Comparison of ENCODE assay signal across 24 cellular contexts in the genomic region with DNA sequence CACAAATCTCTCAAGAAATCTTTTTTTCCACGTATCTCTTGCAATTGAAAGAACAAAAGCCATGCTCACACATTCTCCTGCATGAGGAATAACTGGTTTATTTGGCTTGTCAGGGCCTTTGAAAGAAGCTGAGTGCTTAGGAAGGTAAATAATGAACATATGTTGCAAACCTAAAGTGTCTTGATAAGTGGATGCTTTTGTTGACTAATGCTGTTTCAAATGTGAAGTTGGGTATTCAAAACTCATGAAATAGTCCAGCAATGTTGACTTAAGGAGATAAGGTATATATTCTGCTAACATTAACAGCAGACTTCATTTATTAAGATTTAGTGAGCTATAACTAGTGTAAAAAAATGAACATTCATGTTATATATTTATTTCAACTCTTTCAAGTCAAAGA.
DNase-seq lines count a peak whose midpoint lies in the region; ATAC-seq, FAIRE-seq and TF ChIP-seq lines count a peak whose summit lies in the region.
"Had no signal": no experiment of that assay in that cellular context is flagged by ENCODE, and none has a peak within 500 bp of the region (broad histone marks: within the 10 kb centered on the region; RNA-seq: fewer than 3 reads in every experiment).

No MANE protein-coding gene starts in this region.

- TF ChIP-seq POLR2A in H54 (IDR thresholded peaks at IDR 0.05; ENCODE audit: low read depth, low read length), result no peak

- H3K36me3 ChIP-seq in left lung, result no peaks in the 10 kb centered on the region
- H3K36me3 ChIP-seq: ascending aorta, uterus had no signal

- TF ChIP-seq CTCF in left lung (IDR thresholded peaks at IDR 0.05), result no peak

- no peaks in the 10 kb centered on the region for H3K4me1 ChIP-seq in left lung
- H3K4me1 ChIP-seq: ascending aorta, uterus had no signal

- no peaks in the 10 kb centered on the region for H3K9me3 ChIP-seq in left lung
- H3K9me3 ChIP-seq: ascending aorta, uterus had no signal

- H3K27ac ChIP-seq in left lung, result no peak overlapping the region
- H3K27ac ChIP-seq: ascending aorta, KMS-11, uterus had no signal

- DNase-seq in H54 (ENCODE audit: insufficient read length, low spot score) (no peak), NCI-H1417 treated with DMSO at 0.1 percent for 48 hours (lab: John Stamatoyannopoulos, UW) (peak; percentile 83), NCI-H748 treated with DMSO at 0.1 percent for 48 hours (lab: John Stamatoyannopoulos, UW) (peak; percentile 81), left lung (no peak), NCI-H1436 (lab: John Stamatoyannopoulos, UW) (no peak), OCI-M2 (lab: John Stamatoyannopoulos, UW; ENCODE audit: unreplicated experiment) (no peak), NAMALWA (ENCODE audit: low spot score) (no peak)
- DNase-seq: activated CD4-positive, alpha-beta T cell treated with anti-CD3 and anti-CD28 coated beads, Interleukin-2, amount 50 U/mL, for 4 hours; activated naive CD4-positive, alpha-beta T cell; activated T-cell treated with anti-CD3 and anti-CD28 coated beads for 4 hours; CD8-positive, alpha-beta T cell; EL; HCEC 1CT; hypothalamus; NCI-H1436 treated with DMSO at 0.1 percent for 48 hours; NCI-H526 treated with DMSO at 0.1 percent for 48 hours; nephron progenitor cell; stimulated activated CD4-positive, alpha-beta T cell treated with anti-CD3 and anti-CD28 coated beads, Interleukin-4, amount 100 ng/mL, for 4 hours; SW 1271; uterus had no signal

- no peak overlapping the region for H3K4me3 ChIP-seq in left lung
- H3K4me3 ChIP-seq: ascending aorta, smooth muscle cell, uterus had no signal

- peak; percentile 65 for FAIRE-seq in H54 (lab: Jason Lieb, UNC)
- FAIRE-seq: RCC 7860 had no signal

- ATAC-seq in left lung, result peak; percentile 74
- ATAC-seq: CD8-positive, alpha-beta T cell had no signal

- intact Hi-C loops in left lung (cut with DNase I), result no loop called here

- no peaks in the 10 kb centered on the region for H3K27me3 ChIP-seq in left lung
- H3K27me3 ChIP-seq: ascending aorta, uterus had no signal

Comparison
In these comparisons a context has a peak if more than half of its experiments do, and no peak if none do; other contexts are left out.
1. DNase-seq: peak in NCI-H1417 treated with DMSO at 0.1 percent for 48 hours (single experiment) and NCI-H748 treated with DMSO at 0.1 percent for 48 hours (single experiment); none in H54 (single experiment), left lung (0 of 2), NCI-H1436 (single experiment), OCI-M2 (single experiment) and NAMALWA (single experiment).